In the genomic region with DNA sequence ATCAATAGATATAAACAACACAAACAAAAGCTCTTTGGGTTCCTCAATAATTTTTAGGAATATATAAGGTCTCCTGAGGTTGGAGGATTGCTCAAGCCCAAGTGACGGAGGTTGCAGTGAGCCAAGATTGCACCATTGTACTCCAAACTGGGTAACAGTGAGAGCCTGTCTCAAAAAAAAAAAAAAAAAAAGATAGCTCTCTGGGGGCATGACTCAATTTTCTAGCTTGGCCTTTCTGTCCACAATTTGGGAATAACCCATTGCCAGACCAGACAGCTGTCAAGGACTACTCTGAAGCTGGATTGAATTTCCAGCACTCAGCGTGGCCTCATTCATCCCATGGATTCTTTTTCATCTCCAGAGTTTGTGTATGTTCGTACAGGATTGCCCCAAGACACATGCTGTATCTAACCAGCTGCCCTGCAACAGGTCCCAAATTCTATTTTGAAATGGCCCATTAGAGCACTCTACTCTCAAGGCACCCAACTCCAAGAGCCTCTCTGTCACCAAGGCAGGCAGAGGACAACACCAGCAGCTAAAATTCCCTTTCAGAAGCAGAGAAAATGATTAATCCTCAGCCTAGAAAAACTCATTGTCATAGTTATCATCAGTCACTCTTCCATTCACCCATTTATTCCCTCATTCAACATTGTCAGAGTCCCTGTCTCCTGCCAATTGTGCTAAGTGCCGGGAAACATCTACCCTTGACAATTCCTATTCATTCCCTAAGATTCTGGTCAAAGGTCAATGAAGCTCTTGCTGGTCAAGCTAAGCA, we compare ENCODE assay signal across 7 cellular contexts. TPM values are rescaled to one million over a fixed set of nuclear protein-coding genes. Genes with fewer than 3 reads are reported as not detected.
DNase-seq lines count a peak whose midpoint lies in the region; ATAC-seq and TF ChIP-seq lines count a peak whose summit lies in the region.
"Had no signal": no experiment of that assay in that cellular context is flagged by ENCODE, and none has a peak within 500 bp of the region (broad histone marks: within the 10 kb centered on the region; RNA-seq: fewer than 3 reads in every experiment).

No MANE protein-coding gene starts in this region.

- peak overlapping the region; percentile 62 for H3K9ac ChIP-seq in skeletal muscle satellite cell (ENCODE audit: low read depth, low read length)

- DNase-seq in NB4 (ENCODE audit: low read depth) (peak; percentile 86), endothelial cell (ENCODE audit: low spot score) (no peak), SHP77 treated with DMSO at 0.1 percent for 48 hours (lab: John Stamatoyannopoulos, UW) (no peak), GM19240 (ENCODE audit: insufficient read length, low spot score) (no peak)
- DNase-seq: stimulated activated naive CD8-positive, alpha-beta T cell treated with anti-CD3 and anti-CD28 coated beads, Interleukin-15, Interleukin-2, amounts not matched to agents 100 U/mL and 50 U/mL, for 24 hours had no signal

- H3K4me3 Mint-ChIP-seq in endothelial cell (ENCODE audit: unreplicated experiment), result no peak overlapping the region

- H3K27ac Mint-ChIP-seq in endothelial cell (ENCODE audit: unreplicated experiment), result peak overlapping the region; percentile 59

- H3K9me3 ChIP-seq in skeletal muscle satellite cell (replicated peaks; ENCODE audit: low read length), result no peaks in the 10 kb centered on the region

- peaks cover 9% of the 10 kb centered on the region for H3K36me3 Mint-ChIP-seq in endothelial cell (ENCODE audit: low read depth, unreplicated experiment)

- no peaks in the 10 kb centered on the region for H3K27me3 Mint-ChIP-seq in endothelial cell (ENCODE audit: unreplicated experiment)

- H3K4me3 ChIP-seq in NB4 (ENCODE audit: low read depth, low read length), result no peak overlapping the region
- peak overlapping the region; percentile 41 for H3K4me3 ChIP-seq in skeletal muscle satellite cell (ENCODE audit: low read length)

- ATAC-seq in HG02885 (IDR thresholded peaks at IDR 0.05; ENCODE audit: poor library complexity, unreplicated experiment), result no peak

- H3K36me3 ChIP-seq in skeletal muscle satellite cell (ENCODE audit: insufficient read depth, low read length), result no peaks in the 10 kb centered on the region

- no peak for TF ChIP-seq POLR2A in NB4 (IDR thresholded peaks at IDR 0.05; ENCODE audit: extremely low read depth, insufficient read length)

- no peaks in the 10 kb centered on the region for H3K27me3 ChIP-seq in skeletal muscle satellite cell (ENCODE audit: control insufficient read depth, insufficient read depth, low read length)

- H3K4me1 ChIP-seq in skeletal muscle satellite cell (ENCODE audit: control insufficient read depth, insufficient read depth, low read length), result peaks cover 41% of the 10 kb centered on the region

- peaks cover 30% of the 10 kb centered on the region for H3K4me1 Mint-ChIP-seq in endothelial cell (ENCODE audit: unreplicated experiment)

- H3K4me2 ChIP-seq in skeletal muscle satellite cell (ENCODE audit: low read length), result peak overlapping the region; percentile 62

- TF ChIP-seq CTCF in NB4 (IDR thresholded peaks at IDR 0.05; ENCODE audit: low read depth, low read length), result no peak
- TF ChIP-seq CTCF in endothelial cell (IDR thresholded peaks at IDR 0.05; ENCODE audit: unreplicated experiment), result no peak

- H3K9me3 Mint-ChIP-seq in endothelial cell (ENCODE audit: unreplicated experiment), result no peaks in the 10 kb centered on the region

RNA-seq across cellular contexts. Expression of gene FAM193B, which starts 8.7 kb away (rescaled TPM):
- total RNA-seq in endothelial cell (ENCODE audit: unreplicated experiment), result 97.6 TPM
- 12.7 and 16.5 TPM in 2 replicates for total RNA-seq in skeletal muscle satellite cell (2012; rRNA removed)

RNA-seq across cellular contexts. Expression of gene DDX41, which starts 28.9 kb away (rescaled TPM):
- total RNA-seq in endothelial cell (ENCODE audit: unreplicated experiment), result 125 TPM
- 64.1 and 139 TPM in 2 replicates for total RNA-seq in skeletal muscle satellite cell (2012; rRNA removed)

RNA-seq across cellular contexts. Expression of gene DOK3, which starts 36.0 kb away (rescaled TPM):
- 51.4 TPM for total RNA-seq in endothelial cell (ENCODE audit: unreplicated experiment)
- total RNA-seq in skeletal muscle satellite cell (2012; rRNA removed), result 1.0 and 3.5 TPM in 2 replicates

RNA-seq across cellular contexts. Expression of gene TMED9, which starts 46.3 kb away (rescaled TPM):
- 271 TPM for total RNA-seq in endothelial cell (ENCODE audit: unreplicated experiment)
- total RNA-seq in skeletal muscle satellite cell (2012; rRNA removed), result 95.8 and 138 TPM in 2 replicates

RNA-seq across cellular contexts. Expression of gene PDLIM7, which starts 48.3 kb away (rescaled TPM):
- 238 TPM for total RNA-seq in endothelial cell (ENCODE audit: unreplicated experiment)
- 75.3 and 151 TPM in 2 replicates for total RNA-seq in skeletal muscle satellite cell (2012; rRNA removed)
